In genomic region chr11:73236205-73236765, GRCh38 we compare ENCODE assay signal across 22 cellular contexts. TPM values are rescaled to one million over a fixed set of nuclear protein-coding genes. Genes with fewer than 3 reads are reported as not detected.
DNase-seq lines count a peak whose midpoint lies in the region; ATAC-seq and TF ChIP-seq lines count a peak whose summit lies in the region.
"Had no signal": no experiment of that assay in that cellular context is flagged by ENCODE, and none has a peak within 500 bp of the region (broad histone marks: within the 10 kb centered on the region; RNA-seq: fewer than 3 reads in every experiment).

No MANE protein-coding gene starts in this region.

- intact Hi-C loops in ascending aorta (cut with DNase I): no loop called here
- intact Hi-C loops in left cardiac atrium (cut with DNase I): no loop called here
- intact Hi-C loops in posterior vena cava (cut with DNase I): no loop called here
- intact Hi-C loops in lower leg skin (cut with DNase I; ENCODE audit: low total_unique reads): loop anchor here (10.0 kb wide), 1 partner anchor 51 kb away; no protein-coding TSS in a partner anchor

- ATAC-seq in left cardiac atrium: no peak

- H3K36me3 ChIP-seq in BE2C (no peaks in the 10 kb centered on the region), ascending aorta (no peaks in the 10 kb centered on the region)
- H3K36me3 ChIP-seq: stomach, tibial artery had no signal

- H3K27me3 ChIP-seq in BE2C (no peaks in the 10 kb centered on the region), ascending aorta (no peaks in the 10 kb centered on the region)
- H3K27me3 ChIP-seq: stomach, tibial artery had no signal

- H3K4me1 ChIP-seq in BE2C (peaks cover 3% of the 10 kb centered on the region; the same call in 1 of the 2 replicates), ascending aorta (peaks cover 5 to 18% of the 10 kb centered on the region in 2 donors)

- TF ChIP-seq POLR2A in lower leg skin (IDR thresholded peaks at IDR 0.05): no peak

- H3K4me3 ChIP-seq in BE2C (ENCODE audit: low read depth, low read length) (no peak overlapping the region), ascending aorta (no peak overlapping the region), lower leg skin (ENCODE audit: low read depth, poor library complexity, severe bottlenecking) (no peak overlapping the region)
- H3K4me3 ChIP-seq: stomach, tibial artery had no signal

- H3K9me3 ChIP-seq in BE2C (no peaks in the 10 kb centered on the region), ascending aorta (no peaks in the 10 kb centered on the region)
- H3K9me3 ChIP-seq: stomach, tibial artery had no signal

- peak overlapping the region; percentile 67 to 76 for H3K27ac ChIP-seq in ascending aorta
- H3K27ac ChIP-seq: stomach, tibial artery had no signal

- DNase-seq in BE2C: peak; percentile 1
- DNase-seq in ascending aorta (ENCODE audit: low spot score in 2 of 2): no peak
- DNase-seq in left cardiac atrium: peak; percentile 10
- peak; percentile 38 for DNase-seq in posterior vena cava (ENCODE audit: low spot score)
- DNase-seq in NCI-H1092 treated with DMSO at 0.1 percent for 48 hours (lab: John Stamatoyannopoulos, UW): no peak
- no peak for DNase-seq in lower leg skin (ENCODE audit: low spot score in 2 of 2)
- DNase-seq in NCI-H2171 treated with DMSO at 0.1 percent for 48 hours (lab: John Stamatoyannopoulos, UW): no peak
- DNase-seq in GM19240 (ENCODE audit: insufficient read length, low spot score): no peak
- DNase-seq: activated naive CD4-positive, alpha-beta T cell treated with anti-CD3 and anti-CD28 coated beads, Interleukin-2, amount 50 U/mL, for 16 hours; CD8-positive, alpha-beta memory T cell; DMS 273 treated with DMSO at 0.1 percent for 48 hours; naive thymus-derived CD4-positive, alpha-beta T cell; NCI-H2029; NCI-H524 treated with DMSO at 0.1 percent for 48 hours; SIG-M5; stimulated activated CD4-positive, alpha-beta T cell treated with anti-CD3 and anti-CD28 coated beads, Interleukin-12 subunit alpha, Interleukin-12 subunit beta, amount 100 ng/mL, for 4 hours had no signal

- no peak for TF ChIP-seq CTCF in BE2C (IDR thresholded peaks at IDR 0.05; ENCODE audit: low read depth, low read length)
- TF ChIP-seq CTCF in ascending aorta (IDR thresholded peaks at IDR 0.05): no peak
- no peak for TF ChIP-seq CTCF in lower leg skin (IDR thresholded peaks at IDR 0.05)

- 83 to 88% methylated on average over 4 of the region's 4 CpGs for WGBS in lower leg skin, 2 donors

RNA-seq across cellular contexts. Expression of gene P2RY2, which starts 18.2 kb away (rescaled TPM):
- polyA plus RNA-seq in BE2C (2012; ENCODE audit: insufficient read depth, insufficient read length, low read depth): 0.28 TPM
- total RNA-seq in ascending aorta (18.3 TPM), left cardiac atrium (10 to 100 TPM; 12.0 to 16.5 TPM), posterior vena cava (1 to 10 TPM in 1 of 2 donors, under 1 TPM in 1; 0.74 to 3.1 TPM), lower leg skin (1 to 10 TPM; 3.2 to 8.7 (median 5.1) TPM)
- total RNA-seq: A673; activated CD4-positive, alpha-beta T cell treated with anti-CD3 and anti-CD28 coated beads for 36 hours; activated T-helper 17 cell treated with anti-CD3 and anti-CD28 coated beads, Interleukin-2, amount 50 U/mL, for 72 hours; CD8-positive, alpha-beta memory T cell had no signal
- polyA plus RNA-seq: CD8-positive, alpha-beta memory T cell; naive thymus-derived CD4-positive, alpha-beta T cell had no signal

RNA-seq across cellular contexts. Expression of gene P2RY6, which starts 35.9 kb away (rescaled TPM):
- polyA plus RNA-seq in BE2C (2012; ENCODE audit: insufficient read depth, insufficient read length, low read depth): 6.5 TPM
- total RNA-seq in ascending aorta (8.8 TPM), left cardiac atrium (1 to 10 TPM; 2.0 to 4.4 TPM), posterior vena cava (1 to 10 TPM; 2.5 to 4.9 TPM), lower leg skin (under 1 TPM in 2 of 4 donors, not detected in 2; 0.46 to 0.81 TPM)
- total RNA-seq: activated CD4-positive, alpha-beta T cell treated with anti-CD3 and anti-CD28 coated beads for 36 hours; activated T-helper 17 cell treated with anti-CD3 and anti-CD28 coated beads, Interleukin-2, amount 50 U/mL, for 72 hours; MCF 10A had no signal
- polyA plus RNA-seq: CD8-positive, alpha-beta memory T cell; naive thymus-derived CD4-positive, alpha-beta T cell had no signal

Comparison
In these comparisons a context has a peak if more than half of its experiments do, and no peak if none do; other contexts are left out.
1. DNase-seq: peak in BE2C (single experiment), left cardiac atrium (single experiment) and posterior vena cava (single experiment); none in ascending aorta (0 of 2), NCI-H1092 treated with DMSO at 0.1 percent for 48 hours (single experiment), lower leg skin (0 of 2), NCI-H2171 treated with DMSO at 0.1 percent for 48 hours (single experiment) and GM19240 (single experiment).